In the genomic region with DNA sequence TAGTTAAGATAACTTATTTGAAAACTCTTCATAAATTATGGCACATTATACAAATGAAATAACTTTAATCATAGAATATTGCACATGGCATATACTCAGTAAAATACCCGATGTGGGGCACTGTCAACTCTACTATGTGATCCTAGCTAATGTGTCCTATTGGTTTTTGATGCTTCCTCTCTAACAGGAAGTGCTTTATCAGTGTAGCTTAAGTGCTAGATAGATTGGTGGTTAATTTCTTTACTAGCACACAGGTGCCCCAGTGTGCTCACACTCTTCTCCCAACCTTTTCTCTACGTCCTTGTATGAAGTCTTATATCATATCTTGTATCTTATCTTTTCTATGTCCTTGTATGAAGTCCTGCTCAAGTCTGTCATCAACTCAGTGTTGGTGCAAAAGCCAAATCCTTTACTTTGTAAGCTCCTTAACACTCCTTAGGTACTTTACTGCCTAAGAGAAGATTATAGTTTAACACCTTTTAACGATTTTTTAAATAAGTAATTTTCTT, we compare ENCODE assay signal across 32 cellular contexts.
"Had no signal": no experiment of that assay in that cellular context is flagged by ENCODE, and none has a peak within 500 bp of the region (broad histone marks: within the 10 kb centered on the region; RNA-seq: fewer than 3 reads in every experiment).

No MANE protein-coding gene starts in this region.

- DNase-seq: activated CD4-positive, alpha-beta T cell treated with anti-CD3 and anti-CD28 coated beads for 36 hours; activated CD4-positive, alpha-beta T cell treated with anti-CD3 and anti-CD28 coated beads, Interleukin-2, amount 10 ng/mL, durations not matched to agents 7 days and 5 days; activated CD4-positive, alpha-beta T cell treated with anti-CD3 and anti-CD28 coated beads, Interleukin-2, amount 50 U/mL, for 48 hours; activated CD8-positive, alpha-beta T cell treated with anti-CD3 and anti-CD28 coated beads, Interleukin-2, amount 10 ng/mL, durations not matched to agents 7 days and 5 days; activated gamma-delta T cell; activated naive CD4-positive, alpha-beta T cell treated with Interleukin-2 at 50 U/mL for 16 hours; activated naive CD8-positive, alpha-beta T cell treated with anti-CD3 and anti-CD28 coated beads, Interleukin-2, amount 10 ng/mL, durations not matched to agents 7 days and 5 days; activated T-cell treated with anti-CD3 and anti-CD28 coated beads, Interleukin-2, amount 50 U/mL, for 24 hours; amygdala; Karpas-422; KBM-7; NCI-H1105; NCI-H1436 treated with DMSO at 0.1 percent for 48 hours; NCI-H1694 treated with DMSO at 0.1 percent for 48 hours; NCI-H2029; NCI-H2171 treated with DMSO at 0.1 percent for 48 hours; NCI-H2227 treated with DMSO at 0.1 percent for 48 hours; NCI-H446; NCI-H524 treated with DMSO at 0.1 percent for 48 hours; NCI-H748 treated with DMSO at 0.1 percent for 48 hours; Peyer's patch; RPMI8226; SHP77 treated with DMSO at 0.1 percent for 48 hours; SK-N-SH; T-cell; T-helper 17 cell; T-helper 9 cell had no signal

- H3K9me3 ChIP-seq: ascending aorta, Peyer's patch, SJSA1, SK-N-SH had no signal

- H3K4me3 ChIP-seq: ascending aorta, cardiac muscle cell, Peyer's patch, SJSA1 had no signal

- H3K36me3 ChIP-seq: ascending aorta, cardiac muscle cell, Peyer's patch, SJSA1 had no signal

- ATAC-seq: activated CD4-positive, alpha-beta T cell treated with anti-CD3 and anti-CD28 coated beads for 36 hours; activated CD4-positive, CD25-positive, alpha-beta regulatory T cell treated with anti-CD3 and anti-CD28 coated beads, Interleukin-2, amount 50 U/mL, for 24 hours; activated CD8-positive, alpha-beta T cell treated with anti-CD3 and anti-CD28 coated beads, Interleukin-2, amount 10 ng/mL, durations not matched to agents 7 days and 5 days; T-cell; T-helper 17 cell; WTC11 had no signal

- H3K27ac ChIP-seq: ascending aorta, cardiac muscle cell, Peyer's patch, SJSA1 had no signal

- H3K4me2 ChIP-seq: SK-N-SH had no signal

- H3K4me1 ChIP-seq: ascending aorta, Peyer's patch, SJSA1 had no signal

- H3K9ac ChIP-seq: SK-N-SH had no signal

- H3K27me3 ChIP-seq: ascending aorta, Peyer's patch, SJSA1 had no signal
